In genomic region chr15:64865998-64866520, GRCh38 we compare ENCODE assay signal across 11 cellular contexts. TPM values are rescaled to one million over a fixed set of nuclear protein-coding genes. Genes with fewer than 3 reads are reported as not detected.
DNase-seq lines count a peak whose midpoint lies in the region; ATAC-seq and TF ChIP-seq lines count a peak whose summit lies in the region.
"Had no signal": no experiment of that assay in that cellular context is flagged by ENCODE, and none has a peak within 500 bp of the region (broad histone marks: within the 10 kb centered on the region; RNA-seq: fewer than 3 reads in every experiment).

No MANE protein-coding gene starts in this region.

- POLR2A ChIA-PET in A673 (lab: Charles Lee; ENCODE audit: low non-redundant PET) = no interaction called here

- CTCF ChIA-PET in A673 (lab: Charles Lee) = interaction anchor here (0.5 kb wide), 2 partner anchors 1131 to 1298 kb away, joined by 3 to 15 read pairs; no protein-coding TSS in a partner anchor

- H3K27me3 ChIP-seq in A673 (replicated peaks; ENCODE audit: insufficient read depth, low read depth, low read length, poor library complexity) (no peaks in the 10 kb centered on the region), esophagus muscularis mucosa (no peaks in the 10 kb centered on the region)
- H3K27me3 ChIP-seq: cardiac muscle cell had no signal

- ATAC-seq in HG03457 (IDR thresholded peaks at IDR 0.05; ENCODE audit: unreplicated experiment) (no peak), GM21723 (IDR thresholded peaks at IDR 0.05; ENCODE audit: unreplicated experiment) (no peak), HG02571 (IDR thresholded peaks at IDR 0.05; ENCODE audit: unreplicated experiment) (no peak)

- intact Hi-C loops in A673 (cut with micrococcal nuclease; ENCODE audit: unreplicated experiment) (no loop called here), esophagus muscularis mucosa (cut with DNase I) (no loop called here)

- H3K9me3 ChIP-seq in A673 (ENCODE audit: low read depth, low read length, poor library complexity, severe bottlenecking) = no peaks in the 10 kb centered on the region
- H3K9me3 ChIP-seq in esophagus muscularis mucosa = no peaks in the 10 kb centered on the region

- H3K27ac ChIP-seq in A673 (ENCODE audit: low read depth, low read length, poor library complexity, severe bottlenecking) (no peak overlapping the region), esophagus muscularis mucosa (replicated peaks in 1 of 4) (peak overlapping the region; percentile 41 to 75 (median 65))
- H3K27ac ChIP-seq: cardiac muscle cell had no signal

- 44% methylated on average over 6 of the region's 6 CpGs for WGBS in esophagus muscularis mucosa

- H3K36me3 ChIP-seq in A673 (ENCODE audit: insufficient read depth, low read length, poor library complexity, severe bottlenecking) (no peaks in the 10 kb centered on the region), esophagus muscularis mucosa (peaks cover 17 to 72% (median 60%) of the 10 kb centered on the region in 4 donors)
- H3K36me3 ChIP-seq: cardiac muscle cell had no signal

- H3K4me1 ChIP-seq in A673 (ENCODE audit: insufficient read depth, low read length, poor library complexity, severe bottlenecking) (no peaks in the 10 kb centered on the region), esophagus muscularis mucosa (peaks cover 14 to 66% (median 52%) of the 10 kb centered on the region in 4 donors)

- no TSS peak for BruUV-seq in A673 (replicated peaks; lab: Mats Ljungman, UMichigan)

- DNase-seq in A673 (ENCODE audit: low spot score) = peak; percentile 31
- peak; percentile 98 for DNase-seq in M059J (ENCODE audit: low read depth)
- no peak for DNase-seq in esophagus muscularis mucosa (ENCODE audit: extremely low spot score)
- DNase-seq in midbrain (lab: John Stamatoyannopoulos, UW) = peak; percentile 73
- DNase-seq in COR-L47 (lab: John Stamatoyannopoulos, UW) = no peak
- DNase-seq: CD4-positive, alpha-beta T cell; NCI-H345 had no signal

- no peak for TF ChIP-seq POLR2A in esophagus muscularis mucosa (IDR thresholded peaks at IDR 0.05; ENCODE audit: low read depth)

- TF ChIP-seq CTCF in A673 (conservative IDR thresholded peaks at IDR 0.05; ENCODE audit: low read depth, low read length) (no peak), esophagus muscularis mucosa (IDR thresholded peaks at IDR 0.05) (no peak)

- no peak for TF ChIP-seq EP300 in esophagus muscularis mucosa (IDR thresholded peaks at IDR 0.05)

- H3K4me3 ChIP-seq in A673 (ENCODE audit: low read depth, low read length, poor library complexity, severe bottlenecking) (no peak overlapping the region), esophagus muscularis mucosa (no peak overlapping the region)
- H3K4me3 ChIP-seq: cardiac muscle cell had no signal

RNA-seq across cellular contexts. Expression of gene PLEKHO2, which starts 24.3 kb away (rescaled TPM):
- total RNA-seq in A673 (2021) = 7.7 and 8.9 TPM in 2 replicates
- 8.7 and 14.0 TPM in 2 replicates for total RNA-seq in M059J (2014; rRNA removed; shearing (Covaris generic))
- 100 to 1,000 TPM in 1 of 4 donors, 10 to 100 TPM in 3; 41.5 to 103 (median 51.2) TPM for total RNA-seq in esophagus muscularis mucosa

RNA-seq across cellular contexts. Expression of gene PIF1, which starts 40.6 kb away (rescaled TPM):
- 60.4 and 65.7 TPM in 2 replicates for total RNA-seq in A673 (2021)
- total RNA-seq in M059J (2014; rRNA removed; shearing (Covaris generic)) = 9.0 and 11.1 TPM in 2 replicates
- 1 to 10 TPM in 3 of 4 donors, under 1 TPM in 1; 0.78 to 4.4 (median 2.0) TPM for total RNA-seq in esophagus muscularis mucosa

RNA-seq across cellular contexts. Expression of gene ANKDD1A, which starts 45.6 kb away (rescaled TPM):
- 2.3 and 3.5 TPM in 2 replicates for total RNA-seq in A673 (2021)
- 2.1 and 2.3 TPM in 2 replicates for total RNA-seq in M059J (2014; rRNA removed; shearing (Covaris generic))
- total RNA-seq in esophagus muscularis mucosa = 10 to 100 TPM in 3 of 4 donors, 1 to 10 TPM in 1; 10.0 to 14.7 (median 11.0) TPM

Comparison
In these comparisons a context has a peak if more than half of its experiments do, and no peak if none do; other contexts are left out.
1. DNase-seq: peak in A673 (single experiment), M059J (single experiment) and midbrain (single experiment); none in esophagus muscularis mucosa (single experiment) and COR-L47 (single experiment).